In the genomic region with DNA sequence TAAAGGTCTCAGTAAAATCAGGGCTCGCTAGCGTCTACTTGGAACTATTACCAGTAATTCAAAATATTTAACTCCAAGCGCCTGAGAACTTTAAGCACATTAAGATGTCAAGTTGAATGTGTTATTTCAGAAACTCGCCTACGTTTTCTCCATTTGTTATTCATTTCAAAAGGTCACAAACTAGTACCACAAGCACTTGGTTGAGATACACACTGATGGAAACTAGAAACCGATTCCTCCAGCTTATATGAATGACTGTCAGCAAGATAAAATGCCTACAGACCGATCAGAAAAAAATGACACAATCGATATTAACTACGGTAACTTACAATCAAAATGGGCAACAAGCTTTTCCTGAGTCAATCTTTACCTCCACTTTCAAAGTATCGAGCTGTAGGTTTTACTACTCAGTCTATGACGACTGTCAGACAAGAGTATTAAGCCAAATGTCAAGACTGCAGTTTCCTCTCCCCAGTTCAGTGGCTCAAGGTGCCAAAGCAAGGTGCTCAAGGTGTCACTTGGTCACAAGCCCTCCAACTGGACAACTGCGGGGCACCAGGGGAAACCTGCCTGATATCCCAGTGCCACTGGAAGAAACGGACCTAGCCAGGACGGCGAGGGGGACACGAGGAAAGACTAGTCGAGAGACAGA, we compare ENCODE assay signal across 9 cellular contexts. TPM values are rescaled to one million over a fixed set of nuclear protein-coding genes. Genes with fewer than 3 reads are reported as not detected.
DNase-seq lines count a peak whose midpoint lies in the region; ATAC-seq and TF ChIP-seq lines count a peak whose summit lies in the region.
"Had no signal": no experiment of that assay in that cellular context is flagged by ENCODE, and none has a peak within 500 bp of the region (broad histone marks: within the 10 kb centered on the region; RNA-seq: fewer than 3 reads in every experiment).

No MANE protein-coding gene starts in this region.

- peak overlapping the region; percentile 93 for H3K9ac ChIP-seq in KMS-11
- peak overlapping the region; percentile 99 for H3K9ac ChIP-seq in muscle layer of colon (ENCODE audit: low read length)

- no peak for TF ChIP-seq POLR2A in breast epithelium (IDR thresholded peaks at IDR 0.05)

- CTCF ChIA-PET in CD8-positive, alpha-beta T cell (lab: Charles Lee): interaction anchor here (1.2 to 2.8 kb wide), 5 partner anchors 9 to 208 kb away, joined by 3 to 13 read pairs (median 3); no protein-coding TSS in a partner anchor

- TF ChIP-seq CTCF in CD8-positive, alpha-beta T cell (IDR thresholded peaks at IDR 0.05): no peak
- TF ChIP-seq CTCF in KMS-11 (conservative IDR thresholded peaks at IDR 0.05; ENCODE audit: low read depth, low read length) (no peak), breast epithelium (IDR thresholded peaks at IDR 0.05) (no peak)

- H3K27ac ChIP-seq in CD8-positive, alpha-beta T cell (ENCODE audit: low read depth, low read length): peak overlapping the region; percentile 77
- H3K27ac ChIP-seq in KMS-11 (peak overlapping the region; percentile 68), breast epithelium (peak overlapping the region; percentile 76 to 83), muscle layer of colon (ENCODE audit: low read depth, low read length) (peak overlapping the region; percentile 90)

- POLR2A ChIA-PET in CD8-positive, alpha-beta T cell (lab: Charles Lee): interaction anchor here (0.6 to 2.3 kb wide), 10 partner anchors 14 to 292 kb away, joined by 3 to 9 read pairs (median 3); a partner anchor contains a TSS

- H2AFZ ChIP-seq in KMS-11 (ENCODE audit: low read depth): peak overlapping the region; percentile 98

- peak overlapping the region; percentile 95 for H3K27ac Mint-ChIP-seq in CD8-positive, alpha-beta T cell

- peak overlapping the region; percentile 98 for H3K4me3 ChIP-seq in CD8-positive, alpha-beta T cell (ENCODE audit: low read depth, low read length)
- H3K4me3 ChIP-seq in KMS-11 (IDR thresholded peaks at IDR 0.05; ENCODE audit: insufficient read depth, low read depth, low read length): peak overlapping the region; percentile 38
- H3K4me3 ChIP-seq in breast epithelium: peak overlapping the region; percentile 85 to 90 (median 90)
- H3K4me3 ChIP-seq in muscle layer of colon (ENCODE audit: low read depth in 1 of 2, low read length in 2 of 2): peak overlapping the region; percentile 79 to 100

- H3K27me3 Mint-ChIP-seq in CD8-positive, alpha-beta T cell (ENCODE audit: low read depth): peaks cover 15% of the 10 kb centered on the region

- peak overlapping the region; percentile 93 for H3K4me2 ChIP-seq in KMS-11

- no peaks in the 10 kb centered on the region for H3K9me3 Mint-ChIP-seq in CD8-positive, alpha-beta T cell

- no peaks in the 10 kb centered on the region for H3K9me3 ChIP-seq in CD8-positive, alpha-beta T cell (ENCODE audit: low read length)
- no peaks in the 10 kb centered on the region for H3K9me3 ChIP-seq in breast epithelium
- H3K9me3 ChIP-seq in muscle layer of colon (ENCODE audit: low read length): no peaks in the 10 kb centered on the region

- peaks cover 57% of the 10 kb centered on the region for H3K79me2 ChIP-seq in KMS-11 (ENCODE audit: insufficient read depth, low read depth)

- H4K20me1 ChIP-seq in KMS-11 (ENCODE audit: insufficient read depth): no peaks in the 10 kb centered on the region

- peaks cover 37% of the 10 kb centered on the region for H3K4me1 ChIP-seq in CD8-positive, alpha-beta T cell (ENCODE audit: insufficient read depth, low read length)
- peaks cover 14% of the 10 kb centered on the region for H3K4me1 ChIP-seq in KMS-11 (ENCODE audit: low read depth, poor library complexity, severe bottlenecking)
- H3K4me1 ChIP-seq in breast epithelium: peaks cover 10 to 34% of the 10 kb centered on the region in 2 donors
- peaks cover 33% of the 10 kb centered on the region for H3K4me1 ChIP-seq in muscle layer of colon (ENCODE audit: insufficient read depth, low read length)

- peak overlapping the region; percentile 96 for H3K4me3 Mint-ChIP-seq in CD8-positive, alpha-beta T cell

- DNase-seq in CD8-positive, alpha-beta T cell: no peak
- DNase-seq in breast epithelium (ENCODE audit: low spot score in 2 of 2): no peak
- DNase-seq in SKM-1 treated with dmso at 0.1 percent for 144 hours (lab: John Stamatoyannopoulos, UW; ENCODE audit: unreplicated experiment): no peak

- H3K36me3 Mint-ChIP-seq in CD8-positive, alpha-beta T cell: peaks cover 36% of the 10 kb centered on the region

- H3K4me1 Mint-ChIP-seq in CD8-positive, alpha-beta T cell (ENCODE audit: low read depth): peaks cover 49% of the 10 kb centered on the region

- intact Hi-C loops in CD8-positive, alpha-beta T cell (cut with DNase I, micrococcal nuclease): loop anchor here in 1 of 2 experiments (1.0 to 10.0 kb wide), 4 partner anchors 32 to 283 kb away; a partner anchor contains a TSS
- intact Hi-C loops in breast epithelium (cut with DNase I; ENCODE audit: low total_unique reads): no loop called here

- peaks cover 8% of the 10 kb centered on the region for H3K36me3 ChIP-seq in CD8-positive, alpha-beta T cell (ENCODE audit: insufficient read depth, low read length)
- H3K36me3 ChIP-seq in KMS-11 (ENCODE audit: insufficient read depth) (peaks cover 12% of the 10 kb centered on the region; the same call in 1 of the 2 replicates), breast epithelium (no peaks in the 10 kb centered on the region), muscle layer of colon (ENCODE audit: insufficient read depth, low read length) (peaks cover 12% of the 10 kb centered on the region)

- ATAC-seq in CD8-positive, alpha-beta T cell: peak; percentile 8
- no peak for ATAC-seq in GM18870 (IDR thresholded peaks at IDR 0.05; ENCODE audit: unreplicated experiment)
- no peak for ATAC-seq in GM19463 (IDR thresholded peaks at IDR 0.05; ENCODE audit: unreplicated experiment)
- no peak for ATAC-seq in HG03457 (IDR thresholded peaks at IDR 0.05; ENCODE audit: unreplicated experiment)

- peaks cover 18% of the 10 kb centered on the region for H3K27me3 ChIP-seq in CD8-positive, alpha-beta T cell (ENCODE audit: insufficient read depth, low read length)
- H3K27me3 ChIP-seq in KMS-11 (ENCODE audit: insufficient read depth, low read depth) (no peaks in the 10 kb centered on the region; the same call in 1 of the 2 replicates), breast epithelium (peaks cover 22 to 32% of the 10 kb centered on the region in 2 donors), muscle layer of colon (ENCODE audit: control insufficient read depth in 1 of 2, insufficient read depth in 2 of 2, low read length in 2 of 2) (peaks cover 18 to 31% of the 10 kb centered on the region in 2 donors)

RNA-seq across cellular contexts. Expression of a gene that starts 0.7 kb away (rescaled TPM):
- total RNA-seq in CD8-positive, alpha-beta T cell: 10 to 100 TPM; 93.6 to 99.9 TPM
- total RNA-seq in breast epithelium: 10 to 100 TPM; 41.3 to 49.6 (median 48.3) TPM

RNA-seq across cellular contexts. Expression of a gene that starts 3.0 kb away (rescaled TPM):
- total RNA-seq in CD8-positive, alpha-beta T cell: 1 to 10 TPM; 1.7 to 2.4 TPM
- total RNA-seq in breast epithelium: not detected

RNA-seq across cellular contexts. Expression of a gene that starts 7.4 kb away (rescaled TPM):
- total RNA-seq in CD8-positive, alpha-beta T cell: 1 to 10 TPM; 1.2 to 2.0 TPM
- total RNA-seq in breast epithelium: not detected
- total RNA-seq: renal cortical epithelial cell had no signal

RNA-seq across cellular contexts. Expression of a gene that starts 32.0 kb away (rescaled TPM):
- 100 to 1,000 TPM in 1 of 2 experiments, 10 to 100 TPM in 1; 97.3 to 101 TPM for total RNA-seq in CD8-positive, alpha-beta T cell
- 100 to 1,000 TPM in 1 of 3 donors, 10 to 100 TPM in 2; 91.4 to 103 (median 93.9) TPM for total RNA-seq in breast epithelium

RNA-seq across cellular contexts. Expression of a gene that starts 44.5 kb away (rescaled TPM):
- total RNA-seq in CD8-positive, alpha-beta T cell: 1 to 10 TPM in 1 of 2 experiments, under 1 TPM in 1; 0.38 to 1.1 TPM
- 1 to 10 TPM; 1.6 to 8.0 (median 3.9) TPM for total RNA-seq in breast epithelium

Comparison
In these comparisons a context has a peak if more than half of its experiments do, and no peak if none do; other contexts are left out.
1. H3K4me3 ChIP-seq: peak in every context shown above with its lines; median percentile 98 in CD8-positive, alpha-beta T cell; 90 in breast epithelium; 90 in muscle layer of colon; 38 in KMS-11.